11 cellular contexts compared by ENCODE assay signal in genomic region chr6:125807293-125807692, GRCh38. TPM values are rescaled to one million over a fixed set of nuclear protein-coding genes. Genes with fewer than 3 reads are reported as not detected.
A peak's percentile ranks its signal among the peaks of the same experiment; 100 is the strongest.
DNase-seq lines count a peak whose midpoint lies in the region; ATAC-seq lines count a peak whose summit lies in the region.
"Had no signal": no experiment of that assay in that cellular context is flagged by ENCODE, and none has a peak within 500 bp of the region (broad histone marks: within the 10 kb centered on the region; RNA-seq: fewer than 3 reads in every experiment).

No MANE protein-coding gene starts in this region.

- DNase-seq in activated naive CD4-positive, alpha-beta T cell treated with anti-CD3 and anti-CD28 coated beads for 36 hours: peak; percentile 48
- DNase-seq in activated naive CD4-positive, alpha-beta T cell treated with anti-CD3 and anti-CD28 coated beads, Interleukin-2, amount 50 U/mL, for 16 hours: no peak
- DNase-seq in AG20443 (ENCODE audit: low spot score) (no peak), DMS 273 (lab: John Stamatoyannopoulos, UW; ENCODE audit: unreplicated experiment) (no peak), NCI-H1092 (lab: John Stamatoyannopoulos, UW) (no peak)
- DNase-seq: heart left ventricle, NCI-H146, thyroid gland had no signal

- intact Hi-C loops in activated naive CD4-positive, alpha-beta T cell treated with anti-CD3 and anti-CD28 coated beads for 36 hours (cut with micrococcal nuclease): loop anchor here (1.0 to 10.0 kb wide), 6 partner anchors 13 to 1678 kb away; partner anchors contain the start of gene HINT3

- no peak overlapping the region for H3K27ac Mint-ChIP-seq in activated naive CD4-positive, alpha-beta T cell treated with anti-CD3 and anti-CD28 coated beads for 36 hours
- H3K27ac Mint-ChIP-seq in stimulated activated naive CD8-positive, alpha-beta T cell treated with anti-CD3 and anti-CD28 coated beads, Interleukin-15, Interleukin-2, amounts not matched to agents 100 ng/mL and 50 ng/mL, for 24 hours: peak overlapping the region; percentile 82

- H3K4me3 Mint-ChIP-seq in activated naive CD4-positive, alpha-beta T cell treated with anti-CD3 and anti-CD28 coated beads for 36 hours: no peak overlapping the region
- peak overlapping the region; percentile 3 for H3K4me3 Mint-ChIP-seq in stimulated activated naive CD8-positive, alpha-beta T cell treated with anti-CD3 and anti-CD28 coated beads, Interleukin-15, Interleukin-2, amounts not matched to agents 100 ng/mL and 50 ng/mL, for 24 hours

- H3K36me3 Mint-ChIP-seq in activated naive CD4-positive, alpha-beta T cell treated with anti-CD3 and anti-CD28 coated beads for 36 hours (ENCODE audit: low read depth): peaks cover 22% of the 10 kb centered on the region
- H3K36me3 Mint-ChIP-seq in stimulated activated naive CD8-positive, alpha-beta T cell treated with anti-CD3 and anti-CD28 coated beads, Interleukin-15, Interleukin-2, amounts not matched to agents 100 ng/mL and 50 ng/mL, for 24 hours (ENCODE audit: low read depth): peaks cover 42% of the 10 kb centered on the region

- H3K27me3 Mint-ChIP-seq in activated naive CD4-positive, alpha-beta T cell treated with anti-CD3 and anti-CD28 coated beads for 36 hours (ENCODE audit: low read depth): no peaks in the 10 kb centered on the region
- no peaks in the 10 kb centered on the region for H3K27me3 Mint-ChIP-seq in stimulated activated naive CD8-positive, alpha-beta T cell treated with anti-CD3 and anti-CD28 coated beads, Interleukin-15, Interleukin-2, amounts not matched to agents 100 ng/mL and 50 ng/mL, for 24 hours

- peaks cover 73% of the 10 kb centered on the region for H3K4me1 Mint-ChIP-seq in activated naive CD4-positive, alpha-beta T cell treated with anti-CD3 and anti-CD28 coated beads for 36 hours (ENCODE audit: low read depth)
- H3K4me1 Mint-ChIP-seq in stimulated activated naive CD8-positive, alpha-beta T cell treated with anti-CD3 and anti-CD28 coated beads, Interleukin-15, Interleukin-2, amounts not matched to agents 100 ng/mL and 50 ng/mL, for 24 hours (ENCODE audit: low read depth): peaks cover 91% of the 10 kb centered on the region

- CTCF ChIA-PET in activated naive CD4-positive, alpha-beta T cell treated with anti-CD3 and anti-CD28 coated beads for 36 hours (lab: Charles Lee): interaction anchor here (1.1 to 2.6 kb wide), 5 partner anchors 8 to 149 kb away, joined by 3 to 23 read pairs (median 5); partner anchors contain the start of genes HINT3 and NCOA7

- H3K9me3 Mint-ChIP-seq in activated naive CD4-positive, alpha-beta T cell treated with anti-CD3 and anti-CD28 coated beads for 36 hours: no peaks in the 10 kb centered on the region
- no peaks in the 10 kb centered on the region for H3K9me3 Mint-ChIP-seq in stimulated activated naive CD8-positive, alpha-beta T cell treated with anti-CD3 and anti-CD28 coated beads, Interleukin-15, Interleukin-2, amounts not matched to agents 100 ng/mL and 50 ng/mL, for 24 hours

- peak; percentile 49 for ATAC-seq in HG02642 (IDR thresholded peaks at IDR 0.05; ENCODE audit: poor library complexity, unreplicated experiment)
- ATAC-seq in HG03571 (IDR thresholded peaks at IDR 0.05; ENCODE audit: unreplicated experiment): peak; percentile 28
- ATAC-seq: heart left ventricle had no signal

RNA-seq across cellular contexts. Expression of gene NCOA7, which starts 16.5 kb away (rescaled TPM):
- 10 to 100 TPM; 39.2 to 43.1 TPM for total RNA-seq in activated naive CD4-positive, alpha-beta T cell treated with anti-CD3 and anti-CD28 coated beads for 36 hours

RNA-seq across cellular contexts. Expression of gene HEY2, which starts 57.9 kb away (rescaled TPM):
- total RNA-seq in activated naive CD4-positive, alpha-beta T cell treated with anti-CD3 and anti-CD28 coated beads for 36 hours: not detected
